Comparison of ENCODE assay signal across 1 cellular context in the genomic region with DNA sequence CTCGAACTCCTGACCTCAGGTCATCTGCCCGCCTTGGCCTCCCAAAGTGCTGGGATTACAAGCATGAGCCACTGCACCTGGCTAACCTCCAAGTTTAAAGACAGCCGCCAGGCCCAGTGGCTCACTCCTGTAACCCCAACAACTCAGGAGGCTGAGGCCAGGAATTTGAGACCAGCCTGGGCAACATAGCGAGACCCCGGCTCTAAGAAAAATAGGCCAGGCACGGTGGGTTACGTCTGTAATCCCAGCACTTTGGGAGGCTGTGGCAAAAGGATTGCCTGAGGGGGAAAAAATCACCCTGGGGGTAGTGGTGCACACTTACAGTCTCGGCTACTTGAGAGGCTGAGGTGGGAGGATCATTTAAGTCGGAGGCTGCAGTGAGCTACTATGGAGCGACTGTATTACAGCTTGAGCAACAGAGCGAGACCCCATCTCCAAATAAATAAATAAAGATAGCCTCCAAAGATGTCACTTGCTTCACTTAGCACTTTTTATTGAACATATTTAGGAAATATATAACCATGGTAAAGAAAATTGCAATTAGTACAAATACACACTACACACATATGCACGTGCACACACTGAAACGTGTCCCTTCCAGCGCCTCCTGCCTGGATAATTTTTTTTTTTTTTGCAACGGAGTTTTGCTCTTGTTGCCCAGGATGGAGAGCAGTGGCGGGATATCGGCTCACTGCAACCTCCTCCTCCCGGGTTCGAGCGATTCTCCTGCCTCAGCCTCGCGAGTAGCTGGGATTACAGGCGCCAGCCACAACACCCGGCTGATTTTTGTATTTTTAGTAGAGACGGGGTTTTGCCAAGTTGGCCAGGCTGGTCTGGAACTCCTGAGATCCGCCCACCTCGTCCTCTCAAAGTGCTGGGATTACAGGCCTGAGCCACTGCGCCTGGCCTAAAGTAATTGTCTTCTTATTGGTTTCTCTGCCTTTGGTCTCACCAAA.
TF ChIP-seq lines count a peak whose summit lies in the region.

No MANE protein-coding gene starts in this region.

TF ChIP-seq in HCT116, 20 proteins besides CTCF, POLR2A, EP300 and RAD21:
- TF ChIP-seq CBX3 (IDR thresholded peaks at IDR 0.05; ENCODE audit: low read depth) (no peak), EGR1 (IDR thresholded peaks at IDR 0.05; ENCODE audit: low read depth) (no peak), CEBPB (IDR thresholded peaks at IDR 0.05; ENCODE audit: low read depth) (no peak), ZNF274 (IDR thresholded peaks at IDR 0.05; ENCODE audit: low read depth, low read length) (no peak), POLR2AphosphoS5 (IDR thresholded peaks at IDR 0.05; ENCODE audit: low read depth, low read length) (no peak), JUND (IDR thresholded peaks at IDR 0.05) (no peak), ZFX (IDR thresholded peaks at IDR 0.05) (no peak), FOSL1 (IDR thresholded peaks at IDR 0.05; ENCODE audit: low read depth) (no peak), EZH2 (IDR thresholded peaks at IDR 0.05) (no peak), SP1 (IDR thresholded peaks at IDR 0.05; ENCODE audit: low read depth) (no peak)
- TF ChIP-seq, protein P1, sequence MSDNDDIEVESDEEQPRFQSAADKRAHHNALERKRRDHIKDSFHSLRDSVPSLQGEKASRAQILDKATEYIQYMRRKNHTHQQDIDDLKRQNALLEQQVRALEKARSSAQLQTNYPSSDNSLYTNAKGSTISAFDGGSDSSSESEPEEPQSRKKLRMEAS (IDR thresholded peaks at IDR 0.05) = no peak
